Comparison of ENCODE assay signal across 9 cellular contexts in the genomic region with DNA sequence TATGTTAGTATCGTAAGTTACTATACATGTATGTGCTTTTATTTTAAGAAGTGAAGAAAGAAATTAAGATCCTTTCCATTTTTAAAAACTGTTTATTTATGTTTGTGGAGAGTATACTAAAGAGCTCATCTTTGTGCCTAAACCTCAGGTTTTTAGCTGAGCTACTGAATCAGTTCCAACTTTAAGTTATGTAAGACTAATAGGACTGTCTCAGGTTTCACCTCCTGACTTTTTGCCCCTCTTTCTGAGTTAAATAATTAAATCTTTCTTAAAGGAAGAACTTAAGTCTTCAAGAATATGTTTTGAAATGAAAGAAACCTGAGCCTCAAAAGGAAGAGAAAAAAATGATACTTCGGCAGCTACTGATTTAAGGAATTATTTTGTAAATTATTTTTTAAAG. TPM values are rescaled to one million over a fixed set of nuclear protein-coding genes. Genes with fewer than 3 reads are reported as not detected.
A peak's percentile ranks its signal among the peaks of the same experiment; 100 is the strongest.
DNase-seq lines count a peak whose midpoint lies in the region; ATAC-seq and TF ChIP-seq lines count a peak whose summit lies in the region.
"Had no signal": no experiment of that assay in that cellular context is flagged by ENCODE, and none has a peak within 500 bp of the region (broad histone marks: within the 10 kb centered on the region; RNA-seq: fewer than 3 reads in every experiment).

No MANE protein-coding gene starts in this region.

- H3K27ac ChIP-seq in AG04450 (ENCODE audit: low read depth, low read length): no peak overlapping the region
- H3K27ac ChIP-seq in mesodermal cell (ENCODE audit: low read depth, low read length, severe bottlenecking): no peak overlapping the region
- peak overlapping the region in 1 of 4 donors; percentile 88 for H3K27ac ChIP-seq in gastroesophageal sphincter

- H3K36me3 ChIP-seq in mesodermal cell (ENCODE audit: control insufficient read depth, insufficient read depth, low read length): peaks cover 39% of the 10 kb centered on the region
- H3K36me3 ChIP-seq in gastroesophageal sphincter: peaks cover 0 to 6% of the 10 kb centered on the region in 2 donors

- intact Hi-C loops in MCF 10A (cut with micrococcal nuclease): loop anchor here (1.0 kb wide), 1 partner anchor 68 kb away; no protein-coding TSS in a partner anchor

- ATAC-seq in GM18909 (IDR thresholded peaks at IDR 0.05; ENCODE audit: poor library complexity, unreplicated experiment): no peak
- no peak for ATAC-seq in gastroesophageal sphincter
- ATAC-seq in HG02870 (IDR thresholded peaks at IDR 0.05; ENCODE audit: unreplicated experiment): no peak

- TF ChIP-seq CTCF in AG04450 (IDR thresholded peaks at IDR 0.05; ENCODE audit: low read depth, low read length) (no peak), MCF 10A (IDR thresholded peaks at IDR 0.05; ENCODE audit: unreplicated experiment) (no peak), gastroesophageal sphincter (IDR thresholded peaks at IDR 0.05) (no peak)

- H3K4me1 ChIP-seq in mesodermal cell (ENCODE audit: control insufficient read depth, insufficient read depth, low read length, poor library complexity, severe bottlenecking): peaks cover 5% of the 10 kb centered on the region
- H3K4me1 ChIP-seq in gastroesophageal sphincter: peaks cover 0 to 70% (median 15%) of the 10 kb centered on the region in 3 donors

- DNase-seq in AG04450 (ENCODE audit: low read depth, low spot score) (no peak), HT-29 (ENCODE audit: low spot score) (peak; percentile 7), MCF 10A (ENCODE audit: unreplicated experiment) (peak; percentile 44), NCI-H146 treated with DMSO at 0.1 percent for 48 hours (lab: John Stamatoyannopoulos, UW; ENCODE audit: unreplicated experiment) (no peak)
- DNase-seq: GF-D8 had no signal

- CTCF ChIA-PET in AG04450 (lab: Charles Lee) (interaction anchor here (1.1 to 1.4 kb wide), 3 partner anchors 62 to 97 kb away, joined by 3 to 4 read pairs (median 4); no protein-coding TSS in a partner anchor), MCF 10A (lab: Yijun Ruan, JAX) (interaction anchor here (0.6 to 4.3 kb wide), 8 partner anchors 12 to 128 kb away, joined by 3 to 20 read pairs (median 4); no protein-coding TSS in a partner anchor)

- peaks cover 15% of the 10 kb centered on the region for H3K4me1 Mint-ChIP-seq in MCF 10A (ENCODE audit: insufficient read depth, unreplicated experiment)

- H3K27me3 Mint-ChIP-seq in MCF 10A (ENCODE audit: insufficient read depth, unreplicated experiment): no peaks in the 10 kb centered on the region

- TF ChIP-seq EP300 in gastroesophageal sphincter (IDR thresholded peaks at IDR 0.05): no peak

- no peak for TF ChIP-seq POLR2A in gastroesophageal sphincter (IDR thresholded peaks at IDR 0.05)

- peaks cover 50% of the 10 kb centered on the region for H3K36me3 Mint-ChIP-seq in MCF 10A (ENCODE audit: insufficient read depth, unreplicated experiment)

- H3K27me3 ChIP-seq in AG04450 (ENCODE audit: control insufficient read depth, insufficient read depth, low read length) (no peaks in the 10 kb centered on the region), gastroesophageal sphincter (no peaks in the 10 kb centered on the region)

- H3K9me3 ChIP-seq in AG04450 (ENCODE audit: control insufficient read depth, insufficient read depth, low read length): no peaks in the 10 kb centered on the region; the same call in 1 of the 2 replicates
- no peaks in the 10 kb centered on the region for H3K9me3 ChIP-seq in mesodermal cell (ENCODE audit: control insufficient read depth, low read length)
- no peaks in the 10 kb centered on the region for H3K9me3 ChIP-seq in gastroesophageal sphincter

- peak overlapping the region; percentile 97 for H3K4me3 Mint-ChIP-seq in MCF 10A (ENCODE audit: unreplicated experiment)

- H3K27ac Mint-ChIP-seq in MCF 10A (ENCODE audit: low read depth, unreplicated experiment): no peak overlapping the region

- WGBS in mesodermal cell (ENCODE audit: insufficient coverage in 2 of 2), 2 experiments: 86 to 100% methylated on average over 1 of the region's 2 CpGs
- 34 to 55% methylated on average over 2 of the region's 2 CpGs for WGBS in gastroesophageal sphincter (ENCODE audit: low coverage in 1 of 2), 2 donors

- H3K4me3 ChIP-seq in AG04450 (ENCODE audit: low read depth, low read length): peak overlapping the region; percentile 80
- H3K4me3 ChIP-seq in mesodermal cell (ENCODE audit: extremely low read depth, insufficient read depth, low read length, poor library complexity, severe bottlenecking): peak overlapping the region; percentile 15
- H3K4me3 ChIP-seq in gastroesophageal sphincter: peak overlapping the region in 1 of 2 donors; percentile 70

- H3K9me3 Mint-ChIP-seq in MCF 10A (ENCODE audit: unreplicated experiment): no peaks in the 10 kb centered on the region

- POLR2A ChIA-PET in AG04450 (lab: Yijun Ruan, JAX): no interaction called here
- POLR2A ChIA-PET in MCF 10A (lab: Yijun Ruan, JAX): interaction anchor here (0.6 to 5.4 kb wide), 29 partner anchors 10 to 162 kb away, joined by 3 to 71 read pairs (median 6); a partner anchor contains a TSS

- no TSS peak for BruUV-seq in MCF 10A (replicated peaks; lab: Mats Ljungman, UMichigan)

RNA-seq across cellular contexts. Expression of a gene that starts 2.6 kb away (rescaled TPM):
- polyA plus RNA-seq in AG04450 (2011; rRNA removed): 29.7 and 40.2 TPM in 2 replicates
- 71.4 and 77.8 TPM in 2 replicates for polyA minus RNA-seq in AG04450 (2011; rRNA and poly(A)+ RNA removed)
- 51.7 and 57.2 TPM in 2 replicates for total RNA-seq in HT-29 (2014; rRNA removed; shearing (Covaris generic))
- total RNA-seq in MCF 10A (2022) (71.0 and 77.9 TPM in 2 replicates), gastroesophageal sphincter (100 to 1,000 TPM; 462 to 594 (median 531) TPM)
- polyA plus RNA-seq in mesodermal cell (2013, experiment 1 of 2): 33.3 TPM
- 30.5 TPM for polyA plus RNA-seq in mesodermal cell (2013, experiment 2 of 2)

Comparison
In these comparisons a context has a peak if more than half of its experiments do, and no peak if none do; other contexts are left out.
1. DNase-seq: peak in HT-29 (single experiment) and MCF 10A (single experiment); none in AG04450 (single experiment) and NCI-H146 treated with DMSO at 0.1 percent for 48 hours (single experiment).